ENCODE assay signal across 8 cellular contexts in genomic region chr4:183444953-183445543, GRCh38. TPM values are rescaled to one million over a fixed set of nuclear protein-coding genes. Genes with fewer than 3 reads are reported as not detected.
A peak's percentile ranks its signal among the peaks of the same experiment; 100 is the strongest.
DNase-seq lines count a peak whose midpoint lies in the region; ATAC-seq lines count a peak whose summit lies in the region.

No MANE protein-coding gene starts in this region.

- no peak overlapping the region for H2AFZ ChIP-seq in Karpas-422 (ENCODE audit: low read length)

- H3K4me1 Mint-ChIP-seq in activated naive CD8-positive, alpha-beta T cell treated with anti-CD3 and anti-CD28 coated beads, Interleukin-2, amount 50 U/mL, for 24 hours, result peaks cover 53% of the 10 kb centered on the region

- H3K9me3 ChIP-seq in Karpas-422 (ENCODE audit: low read length) (no peaks in the 10 kb centered on the region), iPS DF 6.9 (ENCODE audit: control insufficient read depth, insufficient read depth, low read length) (no peaks in the 10 kb centered on the region), skeletal muscle tissue (ENCODE audit: control insufficient read depth in 3 of 3, low read length in 3 of 3) (no peaks in the 10 kb centered on the region)

- peaks cover 34% of the 10 kb centered on the region for H3K79me2 ChIP-seq in Karpas-422 (ENCODE audit: low read length)

- H3K4me3 ChIP-seq in Karpas-422 (ENCODE audit: low read length) (peak overlapping the region; percentile 82), iPS DF 6.9 (ENCODE audit: low read length) (peak overlapping the region; percentile 85), skeletal muscle tissue (ENCODE audit: low read length in 3 of 3) (peak overlapping the region; percentile 94 to 95 (median 95))

- H4K20me1 ChIP-seq in Karpas-422 (ENCODE audit: insufficient read depth, low read depth, low read length), result peaks cover 6% of the 10 kb centered on the region; the same call in 1 of the 2 replicates

- DNase-seq in SIG-M5 treated with dmso at 0.1 percent for 504 hours (lab: John Stamatoyannopoulos, UW; ENCODE audit: unreplicated experiment) (peak; percentile 27), SIG-M5 (lab: John Stamatoyannopoulos, UW) (no peak), Karpas-422 (peak; percentile 62), iPS DF 6.9 (ENCODE audit: low read depth, low spot score) (no peak), midbrain (lab: John Stamatoyannopoulos, UW) (no peak)
- peak; percentile 61 for DNase-seq in activated naive CD8-positive, alpha-beta T cell treated with anti-CD3 and anti-CD28 coated beads, Interleukin-2, amount 50 U/mL, for 24 hours

- peak overlapping the region; percentile 96 for H3K4me3 Mint-ChIP-seq in activated naive CD8-positive, alpha-beta T cell treated with anti-CD3 and anti-CD28 coated beads, Interleukin-2, amount 50 U/mL, for 24 hours

- H3K36me3 Mint-ChIP-seq in activated naive CD8-positive, alpha-beta T cell treated with anti-CD3 and anti-CD28 coated beads, Interleukin-2, amount 50 U/mL, for 24 hours (ENCODE audit: low read depth), result peaks cover 44% of the 10 kb centered on the region

- no peaks in the 10 kb centered on the region for H3K9me2 ChIP-seq in Karpas-422 (replicated peaks; ENCODE audit: insufficient read depth, low read length)

- no peaks in the 10 kb centered on the region for H3K9me3 Mint-ChIP-seq in activated naive CD8-positive, alpha-beta T cell treated with anti-CD3 and anti-CD28 coated beads, Interleukin-2, amount 50 U/mL, for 24 hours

- H3K27me3 ChIP-seq in Karpas-422 (ENCODE audit: low read length) (no peaks in the 10 kb centered on the region), iPS DF 6.9 (ENCODE audit: control insufficient read depth, insufficient read depth, low read length) (no peaks in the 10 kb centered on the region), skeletal muscle tissue (ENCODE audit: control insufficient read depth in 3 of 3, insufficient read depth in 3 of 3, low read length in 3 of 3) (no peaks in the 10 kb centered on the region)

- H3K9ac ChIP-seq in Karpas-422 (ENCODE audit: low read length) (peak overlapping the region; percentile 89), skeletal muscle tissue (ENCODE audit: low read depth in 1 of 3, low read length in 3 of 3) (peak overlapping the region; percentile 95 to 98 (median 97))

- H3K36me3 ChIP-seq in Karpas-422 (ENCODE audit: insufficient read depth, low read length) (peaks cover 21% of the 10 kb centered on the region), iPS DF 6.9 (ENCODE audit: control insufficient read depth, insufficient read depth, low read length) (no peaks in the 10 kb centered on the region; the same call in 1 of the 2 replicates), skeletal muscle tissue (ENCODE audit: control insufficient read depth in 3 of 3, insufficient read depth in 3 of 3, low read length in 3 of 3) (peaks cover 17 to 24% (median 18%) of the 10 kb centered on the region in 3 donors)

- H3K4me1 ChIP-seq in Karpas-422 (ENCODE audit: low read length) (peaks cover 22% of the 10 kb centered on the region), iPS DF 6.9 (ENCODE audit: control insufficient read depth, insufficient read depth, low read length) (no peaks in the 10 kb centered on the region), skeletal muscle tissue (ENCODE audit: control insufficient read depth in 3 of 3, insufficient read depth in 3 of 3, low read length in 3 of 3) (peaks cover 21 to 36% (median 29%) of the 10 kb centered on the region in 3 donors)

- no CpG with 5 or more reads among the region's 39 CpGs for WGBS in iPS DF 6.9 (ENCODE audit: insufficient coverage, insufficient read length)

- H3K27ac ChIP-seq in Karpas-422 (ENCODE audit: low read length) (peak overlapping the region; percentile 72), iPS DF 6.9 (ENCODE audit: low read length) (no peak overlapping the region), skeletal muscle tissue (ENCODE audit: low read depth, low read length) (peak overlapping the region; percentile 95)

- H3K27me3 Mint-ChIP-seq in activated naive CD8-positive, alpha-beta T cell treated with anti-CD3 and anti-CD28 coated beads, Interleukin-2, amount 50 U/mL, for 24 hours, result no peaks in the 10 kb centered on the region

- peak; percentile 21 for ATAC-seq in GM21737 (IDR thresholded peaks at IDR 0.05; ENCODE audit: unreplicated experiment)
- peak; percentile 33 for ATAC-seq in activated naive CD8-positive, alpha-beta T cell treated with anti-CD3 and anti-CD28 coated beads, Interleukin-2, amount 50 U/mL, for 24 hours

- peak overlapping the region; percentile 87 for H3K4me2 ChIP-seq in Karpas-422 (ENCODE audit: low read depth, low read length, poor library complexity, severe bottlenecking)

- H3K27ac Mint-ChIP-seq in activated naive CD8-positive, alpha-beta T cell treated with anti-CD3 and anti-CD28 coated beads, Interleukin-2, amount 50 U/mL, for 24 hours, result peak overlapping the region; percentile 95

RNA-seq across cellular contexts. Expression of gene CDKN2AIP, which starts 0.6 kb away (rescaled TPM):
- total RNA-seq in Karpas-422 (2014; rRNA removed; shearing (Covaris generic); ENCODE audit: low replicate concordance), result 11.1 and 16.8 TPM in 2 replicates
- total RNA-seq in skeletal muscle tissue, result 7.3 TPM

RNA-seq across cellular contexts. Expression of gene ING2, which starts 59.8 kb away (rescaled TPM):
- total RNA-seq in Karpas-422 (2014; rRNA removed; shearing (Covaris generic); ENCODE audit: low replicate concordance), result 5.4 and 7.5 TPM in 2 replicates
- 5.7 TPM for total RNA-seq in skeletal muscle tissue

Comparison
In these comparisons a context has a peak if more than half of its experiments do, and no peak if none do; other contexts are left out.
1. DNase-seq: peak in SIG-M5 treated with dmso at 0.1 percent for 504 hours (single experiment), Karpas-422 (single experiment) and activated naive CD8-positive, alpha-beta T cell treated with anti-CD3 and anti-CD28 coated beads, Interleukin-2, amount 50 U/mL, for 24 hours (single experiment); none in SIG-M5 (single experiment), iPS DF 6.9 (single experiment) and midbrain (single experiment).
2. Peak in every context shown above with its lines, with median percentiles within 50 percentile points of each other: H3K4me3 ChIP-seq.